ENCODE assay signal across 20 cellular contexts in the genomic region with DNA sequence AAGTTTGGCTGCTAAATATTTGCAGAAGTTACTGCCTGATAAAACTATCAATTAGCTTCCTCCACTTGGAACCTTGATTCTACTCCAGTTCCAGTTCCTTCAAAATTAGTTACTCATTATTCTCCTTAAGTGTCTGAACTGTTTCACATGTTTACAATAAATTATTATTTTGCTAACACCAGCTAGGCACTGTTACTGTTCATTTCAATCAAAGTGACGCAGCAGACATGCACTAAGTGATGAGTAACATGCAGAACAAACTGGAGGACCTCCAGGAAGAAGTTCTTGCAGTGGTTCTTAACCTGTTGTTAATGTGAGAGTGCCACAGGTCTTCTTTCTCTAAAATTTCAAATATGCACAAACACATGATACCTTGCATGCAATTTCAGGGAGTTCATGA.
"Had no signal": no experiment of that assay in that cellular context is flagged by ENCODE, and none has a peak within 500 bp of the region (broad histone marks: within the 10 kb centered on the region; RNA-seq: fewer than 3 reads in every experiment).

No MANE protein-coding gene starts in this region.

- H3K27ac Mint-ChIP-seq: activated naive CD8-positive, alpha-beta T cell treated with anti-CD3 and anti-CD28 coated beads, Interleukin-2, amount 10 ng/mL, durations not matched to agents 7 days and 5 days; activated T-helper 1 cell treated with anti-CD3 and anti-CD28 coated beads, Interleukin-12 subunit alpha, Interleukin-12 subunit beta, Interleukin-2, Interleukin-4 antibody, amounts not matched to agents 30 ng/mL and 10 ng/mL and 1 ng/mL, durations not matched to agents 14 hours and 24 hours and 36 hours; endodermal cell; memory B cell; naive thymus-derived CD4-positive, alpha-beta T cell had no signal

- H3K79me2 ChIP-seq: parathyroid adenoma had no signal

- H3K9me3 ChIP-seq: left ventricle myocardium inferior, mucosa of descending colon, tibial artery, uterus had no signal

- H3K4me1 ChIP-seq: left ventricle myocardium inferior, parathyroid adenoma, tibial artery, uterus had no signal

- H3K4me3 ChIP-seq: cardiac muscle cell, dorsolateral prefrontal cortex, left ventricle myocardium inferior, mucosa of descending colon, tibial artery, uterus had no signal

- H2AFZ ChIP-seq: parathyroid adenoma had no signal

- FAIRE-seq: kidney had no signal

- H3K4me3 Mint-ChIP-seq: activated naive CD8-positive, alpha-beta T cell treated with anti-CD3 and anti-CD28 coated beads, Interleukin-2, amount 10 ng/mL, durations not matched to agents 7 days and 5 days; activated T-helper 1 cell treated with anti-CD3 and anti-CD28 coated beads, Interleukin-12 subunit alpha, Interleukin-12 subunit beta, Interleukin-2, Interleukin-4 antibody, amounts not matched to agents 30 ng/mL and 10 ng/mL and 1 ng/mL, durations not matched to agents 14 hours and 24 hours and 36 hours; endodermal cell; memory B cell; naive thymus-derived CD4-positive, alpha-beta T cell had no signal

- H3K36me3 ChIP-seq: cardiac muscle cell, left ventricle myocardium inferior, tibial artery, uterus had no signal

- H3K4me1 Mint-ChIP-seq: activated naive CD8-positive, alpha-beta T cell treated with anti-CD3 and anti-CD28 coated beads, Interleukin-2, amount 10 ng/mL, durations not matched to agents 7 days and 5 days; memory B cell; naive thymus-derived CD4-positive, alpha-beta T cell had no signal

- H3K36me3 Mint-ChIP-seq: activated naive CD8-positive, alpha-beta T cell treated with anti-CD3 and anti-CD28 coated beads, Interleukin-2, amount 10 ng/mL, durations not matched to agents 7 days and 5 days; memory B cell; naive thymus-derived CD4-positive, alpha-beta T cell had no signal

- H3K9me3 Mint-ChIP-seq: activated naive CD8-positive, alpha-beta T cell treated with anti-CD3 and anti-CD28 coated beads, Interleukin-2, amount 10 ng/mL, durations not matched to agents 7 days and 5 days; activated T-helper 1 cell treated with anti-CD3 and anti-CD28 coated beads, Interleukin-12 subunit alpha, Interleukin-12 subunit beta, Interleukin-2, Interleukin-4 antibody, amounts not matched to agents 30 ng/mL and 10 ng/mL and 1 ng/mL, durations not matched to agents 14 hours and 24 hours and 36 hours; endodermal cell had no signal

- H3K27me3 ChIP-seq: cardiac muscle cell, dorsolateral prefrontal cortex, tibial artery, uterus had no signal

- ATAC-seq: mucosa of descending colon; naive thymus-derived CD4-positive, alpha-beta T cell had no signal

- H3K9ac ChIP-seq: parathyroid adenoma had no signal

- H3K27ac ChIP-seq: cardiac muscle cell, dorsolateral prefrontal cortex, left ventricle myocardium inferior, parathyroid adenoma, tibial artery, uterus had no signal

- DNase-seq: activated CD4-positive, CD25-positive, alpha-beta regulatory T cell treated with anti-CD3 and anti-CD28 coated beads, Interleukin-2, amount 50 U/mL, for 72 hours; activated naive CD4-positive, alpha-beta T cell; activated naive CD8-positive, alpha-beta T cell treated with anti-CD3 and anti-CD28 coated beads, Interleukin-2, amount 10 ng/mL, durations not matched to agents 7 days and 5 days; anterior cingulate cortex; dorsolateral prefrontal cortex; endodermal cell; erythroblast; kidney; left ventricle myocardium inferior; mucosa of descending colon; naive thymus-derived CD4-positive, alpha-beta T cell; stimulated activated CD4-positive, alpha-beta T cell treated with anti-CD3 and anti-CD28 coated beads, Interleukin-4, amount 100 ng/mL, for 24 hours; stimulated activated naive CD4-positive, alpha-beta T cell; T-helper 9 cell; tibial artery; uterus had no signal

- H3K27me3 Mint-ChIP-seq: activated naive CD8-positive, alpha-beta T cell treated with anti-CD3 and anti-CD28 coated beads, Interleukin-2, amount 10 ng/mL, durations not matched to agents 7 days and 5 days; memory B cell; naive thymus-derived CD4-positive, alpha-beta T cell had no signal
